ENCODE assay signal across 1 cellular context in genomic region chr19:39398297-39398864, GRCh38.
TF ChIP-seq lines count a peak whose summit lies in the region.

No MANE protein-coding gene starts in this region.

TF ChIP-seq in HepG2, 621 proteins besides CTCF, POLR2A, EP300 and RAD21 (continued from another document and continues in another):
- no peak for TF ChIP-seq ZNF784 (CRISPR knock-in tag; IDR thresholded peaks at IDR 0.05; ENCODE audit: borderline replicate concordance)
- no peak for TF ChIP-seq GABPA (IDR thresholded peaks at IDR 0.05; ENCODE audit: low read depth, low read length)
- peak; percentile 5; the same call in 1 of the 2 replicates for TF ChIP-seq GABPA (CRISPR knock-in tag; IDR thresholded peaks at IDR 0.05; ENCODE audit: low read depth)
- TF ChIP-seq CREB1 (IDR thresholded peaks at IDR 0.05) = no peak
- TF ChIP-seq CREB1 (CRISPR knock-in tag; IDR thresholded peaks at IDR 0.05) = peak; percentile 71; the same call in 1 of the 2 replicates
- TF ChIP-seq FOXP1 (IDR thresholded peaks at IDR 0.05) = no peak
- no peak for TF ChIP-seq FOXP1 (CRISPR knock-in tag; IDR thresholded peaks at IDR 0.05)
- TF ChIP-seq NFKB2 (CRISPR knock-in tag; IDR thresholded peaks at IDR 0.05; ENCODE audit: borderline replicate concordance) = 0 out of 2 replicates have a peak, but pooled peaks have one; percentile 36
- no peak for TF ChIP-seq THAP8 (CRISPR knock-in tag; IDR thresholded peaks at IDR 0.05; ENCODE audit: borderline replicate concordance)
- TF ChIP-seq ZNF691 (CRISPR knock-in tag; IDR thresholded peaks at IDR 0.05; ENCODE audit: borderline replicate concordance, low read depth) = no peak; the same call in 1 of the 2 replicates
- TF ChIP-seq MLLT10 (CRISPR knock-in tag; IDR thresholded peaks at IDR 0.05) = no peak
- TF ChIP-seq ATF7 (IDR thresholded peaks at IDR 0.05) = no peak
- no peak for TF ChIP-seq ATF7 (CRISPR knock-in tag; IDR thresholded peaks at IDR 0.05)
- TF ChIP-seq MXI1 (IDR thresholded peaks at IDR 0.05; ENCODE audit: borderline replicate concordance, low read depth, low read length) = no peak
- TF ChIP-seq KLF11 (CRISPR knock-in tag; IDR thresholded peaks at IDR 0.05) = 0 out of 2 replicates have a peak, but pooled peaks have one; percentile 33
- no peak for TF ChIP-seq TRIM22 (IDR thresholded peaks at IDR 0.05)
- TF ChIP-seq ADNP (CRISPR knock-in tag; IDR thresholded peaks at IDR 0.05) = no peak
- TF ChIP-seq THAP7 (CRISPR knock-in tag; IDR thresholded peaks at IDR 0.05) = no peak
- TF ChIP-seq ZNF142 (CRISPR knock-in tag; IDR thresholded peaks at IDR 0.05) = 0 out of 2 replicates have a peak, but pooled peaks have one; percentile 20
- TF ChIP-seq ZNF121 (CRISPR knock-in tag; IDR thresholded peaks at IDR 0.05) = no peak
- no peak for TF ChIP-seq SP140L (CRISPR knock-in tag; IDR thresholded peaks at IDR 0.05; ENCODE audit: borderline replicate concordance)
- no peak for TF ChIP-seq ZNF280D (CRISPR knock-in tag; IDR thresholded peaks at IDR 0.05)
- TF ChIP-seq SRSF1 (optimal IDR thresholded peaks at IDR 0.05; ENCODE audit: low read depth, low read length) = peak; percentile 40
- peak; percentile 44 for TF ChIP-seq HNRNPLL (IDR thresholded peaks at IDR 0.05; ENCODE audit: low read depth, low read length, poor library complexity, severe bottlenecking)
- TF ChIP-seq ZNF761 (CRISPR knock-in tag; conservative IDR thresholded peaks at IDR 0.05) = peak; percentile 72; the same call in 1 of the 2 replicates
- TF ChIP-seq ETV5 (CRISPR knock-in tag; IDR thresholded peaks at IDR 0.05; ENCODE audit: borderline replicate concordance) = 0 out of 2 replicates have a peak, but pooled peaks have one; percentile 5
- no peak for TF ChIP-seq ZBTB26 (CRISPR knock-in tag; IDR thresholded peaks at IDR 0.05; ENCODE audit: borderline replicate concordance)
- TF ChIP-seq ZMAT3 (CRISPR knock-in tag; conservative IDR thresholded peaks at IDR 0.05) = no peak
- TF ChIP-seq AKAP8 (CRISPR knock-in tag; IDR thresholded peaks at IDR 0.05) = no peak
- no peak for TF ChIP-seq ZNF251 (CRISPR knock-in tag; IDR thresholded peaks at IDR 0.05)
- no peak for TF ChIP-seq ZXDC (CRISPR knock-in tag; IDR thresholded peaks at IDR 0.05)
- TF ChIP-seq ZNF468 (CRISPR knock-in tag; IDR thresholded peaks at IDR 0.05) = no peak
- peak; percentile 66 for TF ChIP-seq ZNF687 (CRISPR knock-in tag; IDR thresholded peaks at IDR 0.05)
- TF ChIP-seq HDAC2 (CRISPR knock-in tag; IDR thresholded peaks at IDR 0.05) = no peak
- no peak for TF ChIP-seq SMYD3 (CRISPR knock-in tag; IDR thresholded peaks at IDR 0.05)
- peak; percentile 58 for TF ChIP-seq POLR2G (IDR thresholded peaks at IDR 0.05; ENCODE audit: low read depth, low read length)
- TF ChIP-seq ZFP36 (IDR thresholded peaks at IDR 0.05; ENCODE audit: borderline replicate concordance, low read depth, low read length, partially characterized antibody) = no peak
- 0 out of 2 replicates have a peak, but pooled peaks have one; percentile 13 for TF ChIP-seq ZNF572 (CRISPR knock-in tag; IDR thresholded peaks at IDR 0.05)
- TF ChIP-seq EHMT2 (IDR thresholded peaks at IDR 0.05; ENCODE audit: borderline replicate concordance, low read depth, low read length) = 0 out of 2 replicates have a peak, but pooled peaks have one; percentile 0
